ENCODE assay signal across 23 cellular contexts in genomic region chr1:191589536-191589935, GRCh38.
"Had no signal": no experiment of that assay in that cellular context is flagged by ENCODE, and none has a peak within 500 bp of the region (broad histone marks: within the 10 kb centered on the region; RNA-seq: fewer than 3 reads in every experiment).

No MANE protein-coding gene starts in this region.

- DNase-seq: colonic mucosa; cortex of kidney; effector CD8-positive, alpha-beta T cell; effector memory CD8-positive, alpha-beta T cell; endodermal cell; erythroblast; esophagus squamous epithelium; foreskin fibroblast; foreskin melanocyte; gastrocnemius medialis; glutamatergic neuron; head of caudate nucleus; heart right ventricle; hippocampal formation; left cardiac atrium; left lung; left ventricle myocardium superior; lower lobe of right lung; mesenchymal stem cell; mucosa of descending colon; naive B cell had no signal

- H3K4me1 ChIP-seq: colonic mucosa, esophagus squamous epithelium, gastrocnemius medialis, heart right ventricle, left lung, lower lobe of right lung had no signal

- H3K27ac ChIP-seq: colonic mucosa, epithelial cell of prostate, esophagus squamous epithelium, gastrocnemius medialis, heart right ventricle, left lung, lower lobe of right lung had no signal

- H3K27me3 ChIP-seq: colonic mucosa, esophagus squamous epithelium, gastrocnemius medialis, heart right ventricle, left lung had no signal

- ATAC-seq: effector memory CD8-positive, alpha-beta T cell; esophagus mucosa; gastrocnemius medialis; heart right ventricle; left cardiac atrium; left lung; left ventricle myocardium superior; lower lobe of right lung; mucosa of descending colon had no signal

- H3K9me3 ChIP-seq: colonic mucosa, esophagus squamous epithelium, gastrocnemius medialis, heart right ventricle, lower lobe of right lung, mucosa of descending colon had no signal

- H3K4me3 ChIP-seq: colonic mucosa, esophagus squamous epithelium, gastrocnemius medialis, heart right ventricle, left lung, lower lobe of right lung, mucosa of descending colon had no signal

- H3K36me3 ChIP-seq: colonic mucosa, esophagus squamous epithelium, gastrocnemius medialis, heart right ventricle, left lung, lower lobe of right lung had no signal
